In the genomic region with DNA sequence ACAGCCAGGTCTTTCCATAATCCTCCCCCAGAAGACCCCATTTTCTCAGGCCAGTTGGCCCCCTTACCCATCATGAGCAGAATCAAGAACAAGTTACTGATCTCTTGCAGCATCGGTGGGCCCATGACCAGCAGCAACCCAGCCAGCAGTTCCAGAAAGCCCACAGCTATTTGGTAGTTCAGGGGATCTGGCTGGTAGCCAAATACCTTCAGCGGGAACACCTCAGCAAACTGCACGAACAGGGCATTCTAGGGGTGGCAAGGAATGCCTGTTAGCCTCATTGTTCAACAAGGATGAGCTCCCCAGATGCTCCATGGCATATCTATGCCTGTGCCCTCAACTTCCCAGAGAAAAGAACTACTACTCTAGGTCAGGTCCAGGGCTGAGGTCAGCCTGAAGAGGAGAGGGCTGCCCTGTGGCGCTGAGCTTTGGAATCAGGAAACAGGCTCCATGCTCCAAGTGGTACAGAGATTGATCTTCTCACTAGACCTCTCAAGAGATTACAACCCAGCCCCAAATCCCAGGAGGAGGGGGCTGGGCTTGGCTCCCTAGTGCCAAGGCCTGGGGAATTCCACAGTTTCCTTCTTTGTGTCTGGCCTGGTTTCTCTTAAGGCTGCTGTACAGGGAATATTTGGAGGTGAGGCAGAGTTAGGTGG, we compare ENCODE assay signal across 8 cellular contexts. TPM values are rescaled to one million over a fixed set of nuclear protein-coding genes. Genes with fewer than 3 reads are reported as not detected.
A peak's percentile ranks its signal among the peaks of the same experiment; 100 is the strongest.
DNase-seq lines count a peak whose midpoint lies in the region; ATAC-seq and TF ChIP-seq lines count a peak whose summit lies in the region.

No MANE protein-coding gene starts in this region.

- H3K27ac ChIP-seq in Peyer's patch = peak overlapping the region in 3 of 4 donors; percentile 85 to 93 (median 87)

- H3K4me3 ChIP-seq in Peyer's patch = peak overlapping the region in 3 of 4 donors; percentile 70 to 80 (median 77)

- H3K36me3 ChIP-seq in Peyer's patch = no peaks in the 10 kb centered on the region

- no peak for TF ChIP-seq CTCF in Peyer's patch (IDR thresholded peaks at IDR 0.05)

- DNase-seq in ELR (ENCODE audit: low read depth) (peak; percentile 15), Peyer's patch (no peak), renal cortical epithelial cell (ENCODE audit: low read depth) (peak; percentile 42)

- no peak for TF ChIP-seq POLR2A in Peyer's patch (IDR thresholded peaks at IDR 0.05)

- H3K9me3 ChIP-seq in Peyer's patch = no peaks in the 10 kb centered on the region

- H3K4me1 ChIP-seq in Peyer's patch = peaks cover 0 to 20% (median 10%) of the 10 kb centered on the region in 4 donors

- H3K27me3 ChIP-seq in Peyer's patch = no peaks in the 10 kb centered on the region

- peak; percentile 24 for ATAC-seq in esophagus mucosa
- ATAC-seq in HG02623 (IDR thresholded peaks at IDR 0.05; ENCODE audit: unreplicated experiment) = no peak
- no peak for ATAC-seq in GM19397 (IDR thresholded peaks at IDR 0.05; ENCODE audit: unreplicated experiment)
- ATAC-seq in GM19452 (IDR thresholded peaks at IDR 0.05; ENCODE audit: unreplicated experiment) = no peak
- ATAC-seq in HG02870 (IDR thresholded peaks at IDR 0.05; ENCODE audit: unreplicated experiment) = no peak

RNA-seq across cellular contexts. Expression of a gene that starts 1.3 kb away (rescaled TPM):
- total RNA-seq in Peyer's patch = 10 to 100 TPM in 3 of 4 donors, 1 to 10 TPM in 1; 7.4 to 22.8 (median 14.7) TPM
- total RNA-seq in esophagus mucosa = 4.2 TPM
- total RNA-seq in renal cortical epithelial cell = 32.6 and 73.6 TPM in 2 replicates

RNA-seq across cellular contexts. Expression of a gene that starts 47.9 kb away (rescaled TPM):
- 10 to 100 TPM; 23.1 to 36.9 (median 31.1) TPM for total RNA-seq in Peyer's patch
- total RNA-seq in esophagus mucosa = 14.9 TPM
- total RNA-seq in renal cortical epithelial cell = 11.1 and 20.2 TPM in 2 replicates

RNA-seq across cellular contexts. Expression of a gene that starts 54.4 kb away (rescaled TPM):
- total RNA-seq in Peyer's patch (under 1 TPM in 2 of 4 donors, not detected in 2; 0.53 to 0.83 TPM), esophagus mucosa (0.28 TPM), renal cortical epithelial cell (0.05 TPM in 1 of 2 replicates, not detected in the other)

Comparison
In these comparisons a context has a peak if more than half of its experiments do, and no peak if none do; other contexts are left out.
1. DNase-seq: peak in ELR (single experiment) and renal cortical epithelial cell (single experiment); none in Peyer's patch (0 of 3).